Comparison of ENCODE assay signal across 21 cellular contexts in the genomic region with DNA sequence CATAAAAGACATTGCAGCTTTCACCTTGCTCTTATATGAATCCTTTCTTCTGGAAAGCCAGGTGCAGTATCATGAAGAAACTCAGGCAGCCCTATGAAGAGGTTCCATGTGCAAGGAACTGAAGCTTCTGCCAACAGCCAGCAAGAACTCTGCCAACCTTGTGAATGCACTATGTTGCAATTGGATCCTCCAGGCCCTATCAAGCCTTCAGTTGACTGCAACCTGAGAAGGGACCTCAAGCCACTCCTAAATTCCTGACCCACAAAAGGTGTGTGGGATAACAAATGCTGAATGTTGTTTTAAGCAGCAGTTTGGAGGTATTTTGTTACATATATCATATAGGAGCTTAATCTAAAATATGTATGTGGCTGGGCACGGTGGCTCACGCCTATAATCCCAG.
A peak's percentile ranks its signal among the peaks of the same experiment; 100 is the strongest.
DNase-seq lines count a peak whose midpoint lies in the region; ATAC-seq and TF ChIP-seq lines count a peak whose summit lies in the region.
"Had no signal": no experiment of that assay in that cellular context is flagged by ENCODE, and none has a peak within 500 bp of the region (broad histone marks: within the 10 kb centered on the region; RNA-seq: fewer than 3 reads in every experiment).

No MANE protein-coding gene starts in this region.

- no peak for TF ChIP-seq CTCF in body of pancreas (IDR thresholded peaks at IDR 0.05)
- no peak for TF ChIP-seq CTCF in lung (IDR thresholded peaks at IDR 0.05; ENCODE audit: control extremely low read depth, extremely low read depth)

- no peaks in the 10 kb centered on the region for H3K27me3 ChIP-seq in body of pancreas
- no peaks in the 10 kb centered on the region for H3K27me3 ChIP-seq in lung (ENCODE audit: control insufficient read depth, insufficient read depth)
- H3K27me3 ChIP-seq: uterus had no signal

- H3K36me3 ChIP-seq in body of pancreas (replicated peaks in 1 of 2; ENCODE audit: insufficient read depth in 1 of 2, low read depth in 2 of 2) (no peaks in the 10 kb centered on the region), lung (ENCODE audit: control insufficient read depth in 2 of 2, insufficient read depth in 2 of 2, low read length in 2 of 2) (peaks cover 0 to 2% of the 10 kb centered on the region in 2 donors)
- H3K36me3 ChIP-seq: lower lobe of right lung, uterus had no signal

- H3K9me3 ChIP-seq in body of pancreas (no peaks in the 10 kb centered on the region), lung (ENCODE audit: control insufficient read depth in 2 of 2, insufficient read depth in 1 of 2, low read length in 1 of 2) (no peaks in the 10 kb centered on the region)
- H3K9me3 ChIP-seq: uterus had no signal

- 95 to 100% methylated on average over 2 of the region's 2 CpGs for WGBS in body of pancreas, 2 donors
- whole genome bisulfite sequencing in lung, 2 donors, result 83 to 97% methylated on average over 2 of the region's 2 CpGs

- H3K27ac ChIP-seq in body of pancreas (no peak overlapping the region), lung (ENCODE audit: low read depth in 1 of 2, low read length in 1 of 2) (no peak overlapping the region)
- H3K27ac ChIP-seq: lower lobe of right lung, uterus had no signal

- H3K4me1 ChIP-seq in body of pancreas (peaks cover 18% of the 10 kb centered on the region), lung (ENCODE audit: control insufficient read depth in 2 of 2, insufficient read depth in 2 of 2, low read length in 2 of 2) (peaks cover 0 to 3% of the 10 kb centered on the region in 2 donors)
- H3K4me1 ChIP-seq: uterus had no signal

- DNase-seq in DMS79 treated with DMSO at 0.1 percent for 48 hours (lab: John Stamatoyannopoulos, UW), result peak; percentile 53
- DNase-seq in NCI-H187 treated with DMSO at 0.1 percent for 48 hours (lab: John Stamatoyannopoulos, UW), result peak; percentile 43
- peak in 3 of 4 donors; percentile 8 to 29 (median 23) for DNase-seq in body of pancreas
- DNase-seq in lung (ENCODE audit: low spot score), result peak; percentile 48
- no peak for DNase-seq in cerebellum (ENCODE audit: low spot score)
- no peak for DNase-seq in activated CD4-positive, CD25-positive, alpha-beta regulatory T cell (lab: John Stamatoyannopoulos, UW)
- DNase-seq: activated CD4-positive, alpha-beta T cell treated with anti-CD3 and anti-CD28 coated beads for 1 hour; CD8-positive, alpha-beta memory T cell; Karpas-422; lower lobe of right lung; naive B cell; NCI-H1105; NCI-H524; OCI-M1; stimulated activated CD4-positive, alpha-beta T cell treated with anti-CD3 and anti-CD28 coated beads, Interleukin-2, amount 100 ng/mL, for 24 hours; stimulated activated naive CD8-positive, alpha-beta T cell treated with anti-CD3 and anti-CD28 coated beads, Interleukin-15, amount 100 ng/mL, for 72 hours; T1000; uterus had no signal

- intact Hi-C loops in body of pancreas (cut with DNase I), result loop anchor here (10.0 kb wide), 1 partner anchor 111 kb away; no protein-coding TSS in a partner anchor

- TF ChIP-seq POLR2A in body of pancreas (IDR thresholded peaks at IDR 0.05), result no peak

- no peak overlapping the region for H3K4me3 ChIP-seq in body of pancreas
- H3K4me3 ChIP-seq in lung, result no peak overlapping the region
- H3K4me3 ChIP-seq: lower lobe of right lung, uterus had no signal

- ATAC-seq in body of pancreas (no peak), lung (ENCODE audit: insufficient read depth, low FRiP score) (no peak), GM18511 (IDR thresholded peaks at IDR 0.05; ENCODE audit: unreplicated experiment) (no peak), HG02852 (IDR thresholded peaks at IDR 0.05; ENCODE audit: unreplicated experiment) (no peak)
- ATAC-seq: activated T-helper 17 cell treated with anti-CD3 and anti-CD28 coated beads, Interleukin-2, amount 50 U/mL, for 72 hours; stimulated activated naive CD8-positive, alpha-beta T cell treated with anti-CD3 and anti-CD28 coated beads, Interleukin-15, amount 100 ng/mL, for 72 hours had no signal

Comparison
In these comparisons a context has a peak if more than half of its experiments do, and no peak if none do; other contexts are left out.
1. DNase-seq: peak in DMS79 treated with DMSO at 0.1 percent for 48 hours (single experiment), NCI-H187 treated with DMSO at 0.1 percent for 48 hours (single experiment), body of pancreas (3 of 4) and lung (single experiment); none in cerebellum (single experiment) and activated CD4-positive, CD25-positive, alpha-beta regulatory T cell (0 of 4).